Comparison of ENCODE assay signal across 19 cellular contexts in genomic region chr16:87671715-87672270, GRCh38.
"Had no signal": no experiment of that assay in that cellular context is flagged by ENCODE, and none has a peak within 500 bp of the region (broad histone marks: within the 10 kb centered on the region; RNA-seq: fewer than 3 reads in every experiment).

No MANE protein-coding gene starts in this region.

- H3K9me3 ChIP-seq: SJSA1 had no signal

- ATAC-seq: Panc1, PC-3 had no signal

- DNase-seq: Kasumi-1, KG1, MM.1S, NCI-H1436, NCI-H187, NCI-H2029, NCI-H2081 treated with DMSO at 0.1 percent for 48 hours, NCI-H2171, NCI-H226, NCI-H446, NCI-H510A, NCI-H524 treated with DMSO at 0.1 percent for 48 hours, NCI-H774, Right ventricle myocardium superior, SIG-M5 had no signal

- H3K36me3 ChIP-seq: SJSA1 had no signal

- H3K4me3 ChIP-seq: SJSA1, SK-N-MC had no signal

- H3K27ac ChIP-seq: SJSA1, SK-N-MC had no signal

- H3K4me1 ChIP-seq: SJSA1 had no signal
